Comparison of ENCODE assay signal across 8 cellular contexts in the genomic region with DNA sequence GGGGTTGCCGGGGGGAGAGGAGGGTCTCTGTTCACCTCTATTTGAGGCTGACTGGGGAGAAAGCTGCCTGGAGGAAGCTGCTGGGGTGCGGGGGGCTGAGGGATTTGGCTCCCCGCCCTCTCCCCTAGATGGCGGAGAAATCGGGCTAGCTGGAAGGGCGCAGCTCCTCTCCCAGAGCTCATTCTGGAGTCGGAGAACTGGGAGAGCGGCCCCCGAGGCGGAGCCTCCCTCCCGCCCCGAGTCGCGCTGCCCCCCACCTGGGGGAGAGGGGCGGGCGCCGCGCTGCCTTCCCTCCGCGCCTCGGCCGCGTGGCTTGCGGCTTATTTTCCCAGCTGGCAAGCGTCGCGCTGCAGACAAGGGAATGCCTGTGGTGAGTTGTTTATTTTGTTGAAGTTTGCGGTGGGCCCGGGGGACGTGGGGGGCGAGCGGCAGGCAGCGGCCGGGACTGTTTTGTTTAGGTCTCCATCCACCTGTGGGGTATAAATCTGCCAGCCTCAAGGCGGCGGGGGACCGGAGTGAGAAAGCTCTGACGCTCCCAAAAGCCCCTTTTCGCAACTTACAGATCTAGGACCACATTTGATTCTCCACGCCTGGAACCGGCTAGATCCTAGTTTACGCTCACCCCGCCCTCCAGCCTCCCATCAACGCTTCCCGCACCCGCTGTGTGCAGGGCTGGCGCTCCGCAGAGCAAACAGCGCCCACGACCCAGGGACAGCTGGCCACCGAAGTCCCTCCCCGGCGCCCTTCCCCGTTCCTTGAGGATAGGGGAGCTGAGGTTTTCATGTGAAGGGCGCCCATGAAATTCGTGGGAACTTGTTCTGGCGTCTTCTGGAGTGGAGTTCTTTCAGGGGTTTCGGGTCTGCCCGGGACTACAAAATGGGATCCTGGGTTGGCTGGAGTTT. TPM values are rescaled to one million over a fixed set of nuclear protein-coding genes. Genes with fewer than 3 reads are reported as not detected.
DNase-seq lines count a peak whose midpoint lies in the region; TF ChIP-seq lines count a peak whose summit lies in the region.

No MANE protein-coding gene starts in this region.

- DNase-seq in BE2C (peak; percentile 85), HAP-1 (ENCODE audit: low spot score in 2 of 2) (peak; percentile 35 to 68), SK-N-DZ (ENCODE audit: low spot score) (peak; percentile 68), cerebellar cortex (ENCODE audit: low spot score) (peak; percentile 56), kidney tubule cell (ENCODE audit: low spot score) (peak; percentile 60), DMS79 (lab: John Stamatoyannopoulos, UW) (no peak)
- peak; percentile 24 to 25 for DNase-seq in stimulated activated CD4-positive, alpha-beta T cell treated with anti-CD3 and anti-CD28 coated beads, Interleukin-2, amount 100 ng/mL, for 24 hours
- no peak for DNase-seq in effector CD4-positive, alpha-beta T cell

- H3K27me3 ChIP-seq in BE2C: peaks cover 12% of the 10 kb centered on the region
- no peaks in the 10 kb centered on the region for H3K27me3 ChIP-seq in HAP-1 (ENCODE audit: low read depth)

- H3K4me3 ChIP-seq in BE2C (ENCODE audit: low read depth, low read length): peak overlapping the region; percentile 85
- H3K4me3 ChIP-seq in HAP-1: peak overlapping the region; percentile 52

- no peaks in the 10 kb centered on the region for H3K9me3 ChIP-seq in BE2C
- no peaks in the 10 kb centered on the region for H3K9me3 ChIP-seq in HAP-1

- TF ChIP-seq CTCF in BE2C (IDR thresholded peaks at IDR 0.05; ENCODE audit: low read depth, low read length): peak; percentile 1; the same call in 1 of the 2 replicates

- H3K36me3 ChIP-seq in BE2C: peaks cover 5% of the 10 kb centered on the region
- H3K36me3 ChIP-seq in HAP-1 (replicated peaks): no peaks in the 10 kb centered on the region

- in situ Hi-C loops in HAP-1 (cut with MboI; ENCODE audit: low sequenced_read_pairs): loop anchor here (25.0 kb wide), 1 partner anchor 407 kb away; no protein-coding TSS in a partner anchor

- H3K4me1 ChIP-seq in BE2C: no peaks in the 10 kb centered on the region; the same call in 1 of the 2 replicates
- H3K4me1 ChIP-seq in HAP-1: peaks cover 21% of the 10 kb centered on the region

RNA-seq across cellular contexts. Expression of gene RGMB, which starts 4.0 kb away (rescaled TPM):
- polyA plus RNA-seq in BE2C (2012; ENCODE audit: insufficient read depth, insufficient read length, low read depth): 37.2 TPM
- 25.6 and 29.0 TPM in 2 replicates for polyA plus RNA-seq in SK-N-DZ (2014; cell fraction: cytosol; rRNA removed)
- polyA plus RNA-seq in SK-N-DZ (2014; cell fraction: nucleus; rRNA removed): 31.1 and 46.0 TPM in 2 replicates

Comparison
In these comparisons a context has a peak if more than half of its experiments do, and no peak if none do; other contexts are left out.
1. DNase-seq: peak in BE2C (single experiment), HAP-1 (2 of 2), SK-N-DZ (single experiment), cerebellar cortex (single experiment), kidney tubule cell (single experiment) and stimulated activated CD4-positive, alpha-beta T cell treated with anti-CD3 and anti-CD28 coated beads, Interleukin-2, amount 100 ng/mL, for 24 hours (2 of 2); none in effector CD4-positive, alpha-beta T cell (single experiment) and DMS79 (single experiment).